In genomic region chr11:18309691-18310090, GRCh38 we compare ENCODE assay signal across 23 cellular contexts. TPM values are rescaled to one million over a fixed set of nuclear protein-coding genes. Genes with fewer than 3 reads are reported as not detected.
DNase-seq lines count a peak whose midpoint lies in the region; ATAC-seq and TF ChIP-seq lines count a peak whose summit lies in the region.
"Had no signal": no experiment of that assay in that cellular context is flagged by ENCODE, and none has a peak within 500 bp of the region (broad histone marks: within the 10 kb centered on the region; RNA-seq: fewer than 3 reads in every experiment).

No MANE protein-coding gene starts in this region.

- ATAC-seq in HG02852 (IDR thresholded peaks at IDR 0.05; ENCODE audit: unreplicated experiment) (no peak), HG02642 (IDR thresholded peaks at IDR 0.05; ENCODE audit: poor library complexity, unreplicated experiment) (no peak)

- H3K36me3 ChIP-seq in esophagus squamous epithelium: peaks cover 0 to 54% (median 3%) of the 10 kb centered on the region in 3 donors
- H3K36me3 ChIP-seq: BE2C had no signal

- peaks cover 26% of the 10 kb centered on the region for H3K4me1 Mint-ChIP-seq in CD14-positive monocyte

- H3K4me3 Mint-ChIP-seq in CD14-positive monocyte: no peak overlapping the region
- H3K4me3 Mint-ChIP-seq: CD4-positive, CD25-positive, alpha-beta regulatory T cell; H9; HFFc6 had no signal

- H3K27ac Mint-ChIP-seq in CD14-positive monocyte: peak overlapping the region in 6 of 7 donors; percentile 40 to 87 (median 74)
- H3K27ac Mint-ChIP-seq: CD4-positive, CD25-positive, alpha-beta regulatory T cell; H9; HFFc6 had no signal

- no peak for TF ChIP-seq CTCF in CD14-positive monocyte (IDR thresholded peaks at IDR 0.05)
- TF ChIP-seq CTCF in esophagus squamous epithelium (IDR thresholded peaks at IDR 0.05): no peak

- no peaks in the 10 kb centered on the region for H3K27me3 ChIP-seq in esophagus squamous epithelium
- H3K27me3 ChIP-seq: BE2C, Peyer's patch, SJSA1 had no signal

- 92 to 93% methylated on average over 5 of the region's 5 CpGs for WGBS in esophagus squamous epithelium, 2 donors

- peaks cover 15 to 81% (median 37%) of the 10 kb centered on the region in 3 donors for H3K4me1 ChIP-seq in esophagus squamous epithelium
- H3K4me1 ChIP-seq: BE2C had no signal

- no peak for DNase-seq in CD14-positive monocyte (ENCODE audit: low spot score)
- DNase-seq in amniotic epithelial cell (ENCODE audit: low read depth): peak; percentile 42
- DNase-seq in esophagus squamous epithelium (lab: John Stamatoyannopoulos, UW): no peak
- peak; percentile 42 for DNase-seq in renal cortical epithelial cell (ENCODE audit: low read depth)
- no peak for DNase-seq in HT-29 (ENCODE audit: low spot score)
- no peak for DNase-seq in SIG-M5 treated with dmso at 0.1 percent for 504 hours (lab: John Stamatoyannopoulos, UW; ENCODE audit: unreplicated experiment)
- DNase-seq: BE2C; CD4-positive, CD25-positive, alpha-beta regulatory T cell; DMS79; GM23248; H9; HFFc6; KG1; NCI-H1105; NCI-H146; NCI-H2029 treated with DMSO at 0.1 percent for 48 hours; NCI-H2171; NCI-H524 treated with DMSO at 0.1 percent for 48 hours; NCI-H82; Peyer's patch had no signal

- peak overlapping the region in 3 of 4 donors; percentile 47 to 78 (median 76) for H3K27ac ChIP-seq in esophagus squamous epithelium
- H3K27ac ChIP-seq: GM23248, SJSA1 had no signal

- no peaks in the 10 kb centered on the region for H3K9me3 ChIP-seq in esophagus squamous epithelium
- H3K9me3 ChIP-seq: BE2C, Peyer's patch, SJSA1 had no signal

- peaks cover 54 to 69% of the 10 kb centered on the region in 2 donors for H3K36me3 Mint-ChIP-seq in CD14-positive monocyte

- peaks cover 0 to 2% (median 0%) of the 10 kb centered on the region in 7 donors for H3K9me3 Mint-ChIP-seq in CD14-positive monocyte
- H3K9me3 Mint-ChIP-seq: CD4-positive, CD25-positive, alpha-beta regulatory T cell; H9; HFFc6 had no signal

- intact Hi-C loops in CD14-positive monocyte (cut with micrococcal nuclease): no loop called here
- intact Hi-C loops in esophagus squamous epithelium (cut with DNase I): no loop called here

- no peaks in the 10 kb centered on the region for H3K27me3 Mint-ChIP-seq in CD14-positive monocyte (ENCODE audit: low read depth in 3 of 3)
- H3K27me3 Mint-ChIP-seq: CD4-positive, CD25-positive, alpha-beta regulatory T cell had no signal

- H3K4me3 ChIP-seq in esophagus squamous epithelium: no peak overlapping the region
- H3K4me3 ChIP-seq: GM23248, SJSA1 had no signal

- TF ChIP-seq POLR2A in esophagus squamous epithelium (IDR thresholded peaks at IDR 0.05): no peak

RNA-seq across cellular contexts. Expression of gene HPS5, which starts 12.2 kb away (rescaled TPM):
- 10 to 100 TPM; 12.9 to 17.7 TPM for polyA plus RNA-seq in CD14-positive monocyte
- 10 to 100 TPM; 10.8 to 21.2 (median 15.5) TPM for total RNA-seq in esophagus squamous epithelium
- total RNA-seq in renal cortical epithelial cell: 54.1 and 59.2 TPM in 2 replicates
- total RNA-seq in HT-29 (2014; rRNA removed; shearing (Covaris generic)): 8.6 and 10.3 TPM in 2 replicates

RNA-seq across cellular contexts. Expression of gene GTF2H1, which starts 12.7 kb away (rescaled TPM):
- polyA plus RNA-seq in CD14-positive monocyte: 10 to 100 TPM; 23.0 to 26.2 TPM
- total RNA-seq in esophagus squamous epithelium (10 to 100 TPM; 33.5 to 77.4 (median 54.8) TPM), renal cortical epithelial cell (67.6 and 72.2 TPM in 2 replicates)
- total RNA-seq in HT-29 (2014; rRNA removed; shearing (Covaris generic)): 50.7 and 55.4 TPM in 2 replicates

RNA-seq across cellular contexts. Expression of gene SAA1, which starts 43.6 kb away (rescaled TPM):
- polyA plus RNA-seq in CD14-positive monocyte: not detected
- 100 to 1,000 TPM in 1 of 4 donors, 10 to 100 TPM in 2, 1 to 10 TPM in 1; 2.3 to 207 (median 22.6) TPM for total RNA-seq in esophagus squamous epithelium
- total RNA-seq in renal cortical epithelial cell: 137 and 322 TPM in 2 replicates
- not detected in 2 replicates for total RNA-seq in HT-29 (2014; rRNA removed; shearing (Covaris generic))
- total RNA-seq: CD4-positive, CD25-positive, alpha-beta regulatory T cell; GM23248; H9; SJSA1 had no signal
- polyA plus RNA-seq: CD4-positive, CD25-positive, alpha-beta regulatory T cell; GM23248 had no signal

Comparison
In these comparisons a context has a peak if more than half of its experiments do, and no peak if none do; other contexts are left out.
1. DNase-seq: peak in amniotic epithelial cell (single experiment) and renal cortical epithelial cell (single experiment); none in CD14-positive monocyte (single experiment), esophagus squamous epithelium (single experiment), HT-29 (single experiment) and SIG-M5 treated with dmso at 0.1 percent for 504 hours (single experiment).